In genomic region chr1:156104861-156105546, GRCh38 we compare ENCODE assay signal across 1 cellular context.
A peak's percentile ranks its signal among the peaks of the same experiment; 100 is the strongest.
TF ChIP-seq lines count a peak whose summit lies in the region.

No MANE protein-coding gene starts in this region.

TF ChIP-seq in H1, 55 proteins besides CTCF, POLR2A, EP300 and RAD21:
- peak; percentile 12; the same call in 1 of the 2 replicates for TF ChIP-seq SP4 (IDR thresholded peaks at IDR 0.05; ENCODE audit: low read length)
- TF ChIP-seq SIX5 (IDR thresholded peaks at IDR 0.05; ENCODE audit: low read depth, low read length) = no peak
- no peak for TF ChIP-seq JUND (IDR thresholded peaks at IDR 0.05; ENCODE audit: low read length)
- no peak for TF ChIP-seq FOSL1 (IDR thresholded peaks at IDR 0.05; ENCODE audit: insufficient read depth, low read depth, low read length)
- TF ChIP-seq HDAC6 (IDR thresholded peaks at IDR 0.05; ENCODE audit: low read depth, low read length) = no peak
- TF ChIP-seq CBX8 (IDR thresholded peaks at IDR 0.05; ENCODE audit: borderline replicate concordance, low read depth, low read length) = no peak
- peak in 1 of 2 experiments; percentile 12; a peak in 1 of 4 replicates for TF ChIP-seq SIN3A (conservative IDR thresholded peaks at IDR 0.05 in 1 of 2, IDR thresholded peaks at IDR 0.05 in 1 of 2; ENCODE audit: low read depth in 1 of 2, low read length in 2 of 2)
- 0 out of 2 replicates have a peak, but pooled peaks have one; percentile 19 for TF ChIP-seq CEBPB (IDR thresholded peaks at IDR 0.05; ENCODE audit: low read depth, low read length)
- no peak for TF ChIP-seq ATF3 (IDR thresholded peaks at IDR 0.05; ENCODE audit: insufficient read depth, low read depth, low read length)
- no peak for TF ChIP-seq TBP (IDR thresholded peaks at IDR 0.05; ENCODE audit: low read depth, low read length)
